Comparison of ENCODE assay signal across 8 cellular contexts in genomic region chr2:11477994-11478393, GRCh38. TPM values are rescaled to one million over a fixed set of nuclear protein-coding genes. Genes with fewer than 3 reads are reported as not detected.
DNase-seq lines count a peak whose midpoint lies in the region; ATAC-seq and TF ChIP-seq lines count a peak whose summit lies in the region.

No MANE protein-coding gene starts in this region.

- intact Hi-C loops in adrenal gland (cut with DNase I), result loop anchor here (2.0 to 10.0 kb wide), 2 partner anchors 105 to 207 kb away; no protein-coding TSS in a partner anchor
- intact Hi-C loops in heart right ventricle (cut with DNase I), result loop anchor here (1.0 to 10.0 kb wide), 9 partner anchors 104 to 343 kb away; a partner anchor contains a TSS

- H4K20me1 ChIP-seq in DND-41 (ENCODE audit: insufficient read depth, low read length), result 0 out of 2 replicates have a peak, but pooled peaks cover 2% of the 10 kb centered on the region

- H3K9ac ChIP-seq in DND-41 (ENCODE audit: low read depth, low read length), result no peak overlapping the region

- no peak overlapping the region for H3K27ac ChIP-seq in DND-41 (ENCODE audit: low read length)
- no peak overlapping the region for H3K27ac ChIP-seq in adrenal gland
- H3K27ac ChIP-seq in heart right ventricle, result no peak overlapping the region

- TF ChIP-seq CTCF in DND-41 (IDR thresholded peaks at IDR 0.05; ENCODE audit: borderline replicate concordance, extremely low read depth, low read length, poor library complexity, severe bottlenecking) (peak; percentile 91), adrenal gland (IDR thresholded peaks at IDR 0.05) (peak; percentile 85 to 96 (median 92)), heart right ventricle (IDR thresholded peaks at IDR 0.05) (peak; percentile 76 to 92 (median 90))

- DNase-seq in DND-41, result peak; percentile 81
- DNase-seq in NAMALWA (ENCODE audit: low spot score), result peak; percentile 90
- peak; percentile 16 to 21 for DNase-seq in SW 1271 (lab: John Stamatoyannopoulos, UW)
- peak; percentile 81 to 97 (median 94) for DNase-seq in adrenal gland
- DNase-seq in heart right ventricle, result peak; percentile 78 to 90
- DNase-seq in retina, result peak; percentile 78

- H3K4me2 ChIP-seq in DND-41 (ENCODE audit: insufficient read depth, low read length), result no peak overlapping the region

- no peaks in the 10 kb centered on the region for H3K27me3 ChIP-seq in DND-41 (ENCODE audit: insufficient read depth, low read length, poor library complexity)
- H3K27me3 ChIP-seq in adrenal gland, result peaks cover 7% of the 10 kb centered on the region
- peaks cover 0 to 41% (median 11%) of the 10 kb centered on the region in 7 donors for H3K27me3 ChIP-seq in heart right ventricle

- TF ChIP-seq POLR2A in adrenal gland (IDR thresholded peaks at IDR 0.05), result no peak

- no peaks in the 10 kb centered on the region for H3K79me2 ChIP-seq in DND-41 (ENCODE audit: insufficient read depth, low read length)

- H3K4me3 ChIP-seq in DND-41 (ENCODE audit: low read depth in 1 of 2, low read length in 2 of 2) (no peak overlapping the region), adrenal gland (no peak overlapping the region), heart right ventricle (no peak overlapping the region)

- H2AFZ ChIP-seq in DND-41 (ENCODE audit: low read depth, low read length), result no peak overlapping the region

- no peaks in the 10 kb centered on the region for H3K4me1 ChIP-seq in DND-41 (ENCODE audit: insufficient read depth, low read length)
- peaks cover 0 to 5% of the 10 kb centered on the region in 2 donors for H3K4me1 ChIP-seq in adrenal gland (replicated peaks in 1 of 2)
- H3K4me1 ChIP-seq in heart right ventricle, result peaks cover 0 to 6% (median under 1%) of the 10 kb centered on the region in 9 donors

- WGBS in adrenal gland, 4 donors, result 30 to 41% (median 35%) methylated on average over 2 of the region's 2 CpGs
- 34 to 43% methylated on average over 2 of the region's 2 CpGs for WGBS in heart right ventricle, 2 donors

- H3K36me3 ChIP-seq in DND-41 (ENCODE audit: insufficient read depth, low read length) (no peaks in the 10 kb centered on the region), adrenal gland (replicated peaks in 1 of 2) (no peaks in the 10 kb centered on the region), heart right ventricle (no peaks in the 10 kb centered on the region)

- no peaks in the 10 kb centered on the region for H3K9me3 ChIP-seq in DND-41 (ENCODE audit: insufficient read depth, low read length, severe bottlenecking)
- no peaks in the 10 kb centered on the region for H3K9me3 ChIP-seq in adrenal gland (replicated peaks in 1 of 3)
- H3K9me3 ChIP-seq in heart right ventricle, result no peaks in the 10 kb centered on the region

- ATAC-seq in DND-41 (ENCODE audit: insufficient read depth, low read depth) (peak; percentile 93), GM21825 (IDR thresholded peaks at IDR 0.05; ENCODE audit: unreplicated experiment) (peak; percentile 82), heart right ventricle (peak in 6 of 8 donors; percentile 39 to 79 (median 76)), HG02840 (IDR thresholded peaks at IDR 0.05; ENCODE audit: low FRiP score, unreplicated experiment) (no peak)

RNA-seq across cellular contexts. Expression of gene E2F6, which starts 12.0 kb away (rescaled TPM):
- 10 to 100 TPM in 6 of 8 donors, 1 to 10 TPM in 2; 9.2 to 16.1 (median 12.5) TPM for total RNA-seq in adrenal gland
- 10 to 100 TPM in 2 of 3 donors, 1 to 10 TPM in 1; 8.0 to 16.6 (median 11.4) TPM for polyA plus RNA-seq in adrenal gland
- 10 to 100 TPM; 11.3 to 18.6 (median 14.6) TPM for total RNA-seq in heart right ventricle
- 10 to 100 TPM in 1 of 2 donors, 1 to 10 TPM in 1; 8.1 to 10.1 TPM for polyA plus RNA-seq in heart right ventricle

RNA-seq across cellular contexts. Expression of gene GREB1, which starts 55.9 kb away (rescaled TPM):
- total RNA-seq in adrenal gland (1 to 10 TPM; 2.6 to 7.8 (median 3.7) TPM), heart right ventricle (10 to 100 TPM in 2 of 10 donors, 1 to 10 TPM in 8; 5.2 to 15.6 (median 8.0) TPM)
- polyA plus RNA-seq in adrenal gland (1 to 10 TPM; 2.2 to 7.5 (median 2.3) TPM), heart right ventricle (1 to 10 TPM; 1.2 to 6.0 TPM)

Comparison
In these comparisons a context has a peak if more than half of its experiments do, and no peak if none do; other contexts are left out.
1. DNase-seq: peak in every context shown above with its lines; median percentile 94 in adrenal gland; 90 in NAMALWA; 84 in heart right ventricle; 81 in DND-41; 78 in retina; 18 in SW 1271.